18 cellular contexts compared by ENCODE assay signal in the genomic region with DNA sequence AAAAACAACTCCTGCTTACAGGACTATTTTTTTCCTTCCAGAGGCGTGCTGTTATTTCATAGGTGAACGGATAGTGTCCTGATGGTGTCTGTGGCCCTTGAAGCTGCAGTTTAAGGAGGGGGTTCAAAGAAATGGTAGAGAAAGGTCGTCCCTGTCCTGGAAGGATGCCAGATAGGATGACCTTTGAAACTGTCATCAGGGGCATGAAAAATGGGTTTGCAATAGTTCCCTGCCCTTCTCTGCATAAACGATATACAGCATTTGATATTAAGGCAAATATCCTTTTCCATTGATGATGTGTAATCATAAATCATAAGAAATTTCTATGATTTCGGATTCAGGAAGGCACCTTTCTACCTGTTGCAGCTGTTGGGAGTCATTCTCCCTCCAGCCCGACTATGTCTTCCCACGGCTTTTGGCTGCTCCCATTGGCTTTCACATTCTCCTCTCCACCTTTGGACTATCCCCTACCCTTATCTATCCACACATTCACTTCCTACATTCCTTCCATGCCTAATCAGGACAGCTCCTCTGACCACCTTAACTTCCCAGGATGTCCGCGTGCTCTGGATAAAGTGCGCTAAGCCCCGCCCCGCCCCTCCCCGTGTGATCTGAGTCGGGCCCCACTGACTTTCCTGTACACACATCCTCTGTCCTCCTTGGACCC.
"Had no signal": no experiment of that assay in that cellular context is flagged by ENCODE, and none has a peak within 500 bp of the region (broad histone marks: within the 10 kb centered on the region; RNA-seq: fewer than 3 reads in every experiment).

No MANE protein-coding gene starts in this region.

- H3K9me3 Mint-ChIP-seq: activated naive CD4-positive, alpha-beta T cell treated with anti-CD3 and anti-CD28 coated beads, Interleukin-2, amount 10 ng/mL, durations not matched to agents 7 days and 5 days; activated T-helper 2 cell treated with anti-CD3 and anti-CD28 coated beads, Interferon-gamma antibody, Interleukin-2, Interleukin-4, amounts not matched to agents 10 μg/mL and 5 μg/mL and 100 μg/mL, durations not matched to agents 14 hours and 24 hours and 36 hours; naive thymus-derived CD4-positive, alpha-beta T cell; stimulated activated naive B cell treated with anti-CD40 and anti-IgM and Interleukin-4, amounts not matched to agents 10 μg/mL and 1 μg/mL and 100 μg/mL, for 72 hours had no signal

- H3K27me3 Mint-ChIP-seq: activated naive CD4-positive, alpha-beta T cell treated with anti-CD3 and anti-CD28 coated beads, Interleukin-2, amount 10 ng/mL, durations not matched to agents 7 days and 5 days; naive thymus-derived CD4-positive, alpha-beta T cell; stimulated activated naive B cell treated with anti-CD40 and anti-IgM and Interleukin-4, amounts not matched to agents 10 μg/mL and 1 μg/mL and 100 μg/mL, for 72 hours had no signal

- ATAC-seq: left colon; naive thymus-derived CD4-positive, alpha-beta T cell; stimulated activated naive B cell treated with anti-CD40 and anti-IgM and Interleukin-4, amounts not matched to agents 10 μg/mL and 1 μg/mL and 100 μg/mL, for 72 hours had no signal

- H3K4me1 ChIP-seq: ascending aorta, tibial artery, uterus had no signal

- DNase-seq: activated CD4-positive, alpha-beta T cell treated with anti-CD3 and anti-CD28 coated beads for 1 hour; activated CD4-positive, alpha-beta T cell treated with anti-CD3 and anti-CD28 coated beads, Interleukin-2, amount 50 U/mL, for 4 hours; activated naive CD4-positive, alpha-beta T cell treated with anti-CD3 and anti-CD28 coated beads, Interleukin-2, amount 10 ng/mL, durations not matched to agents 7 days and 5 days; activated T-cell treated with anti-CD3 and anti-CD28 coated beads, Interleukin-2, amount 50 U/mL, for 1 hour; foreskin fibroblast; left colon; mammary epithelial cell; naive thymus-derived CD4-positive, alpha-beta T cell; pancreas; stimulated activated CD4-positive, alpha-beta T cell treated with anti-CD3 and anti-CD28 coated beads, Interleukin-2, amount 100 ng/mL, for 48 hours; stimulated activated naive B cell treated with anti-CD40 and anti-IgM and Interleukin-4, amounts not matched to agents 10 μg/mL and 1 μg/mL and 100 μg/mL, for 72 hours; T-helper 1 cell; T1000; tibial artery; uterus had no signal

- H3K36me3 Mint-ChIP-seq: activated naive CD4-positive, alpha-beta T cell treated with anti-CD3 and anti-CD28 coated beads, Interleukin-2, amount 10 ng/mL, durations not matched to agents 7 days and 5 days; stimulated activated naive B cell treated with anti-CD40 and anti-IgM and Interleukin-4, amounts not matched to agents 10 μg/mL and 1 μg/mL and 100 μg/mL, for 72 hours had no signal

- H3K4me3 Mint-ChIP-seq: activated naive CD4-positive, alpha-beta T cell treated with anti-CD3 and anti-CD28 coated beads, Interleukin-2, amount 10 ng/mL, durations not matched to agents 7 days and 5 days; naive thymus-derived CD4-positive, alpha-beta T cell; stimulated activated naive B cell treated with anti-CD40 and anti-IgM and Interleukin-4, amounts not matched to agents 10 μg/mL and 1 μg/mL and 100 μg/mL, for 72 hours had no signal

- H3K4me1 Mint-ChIP-seq: activated naive CD4-positive, alpha-beta T cell treated with anti-CD3 and anti-CD28 coated beads, Interleukin-2, amount 10 ng/mL, durations not matched to agents 7 days and 5 days; stimulated activated naive B cell treated with anti-CD40 and anti-IgM and Interleukin-4, amounts not matched to agents 10 μg/mL and 1 μg/mL and 100 μg/mL, for 72 hours had no signal

- H3K36me3 ChIP-seq: ascending aorta, pancreas, tibial artery, uterus had no signal

- H3K4me3 ChIP-seq: ascending aorta, pancreas, tibial artery, uterus had no signal

- H3K9me3 ChIP-seq: ascending aorta, pancreas, tibial artery, uterus had no signal

- FAIRE-seq: colon, pancreas had no signal

- H3K27ac Mint-ChIP-seq: activated naive CD4-positive, alpha-beta T cell treated with anti-CD3 and anti-CD28 coated beads, Interleukin-2, amount 10 ng/mL, durations not matched to agents 7 days and 5 days; activated T-helper 2 cell treated with anti-CD3 and anti-CD28 coated beads, Interferon-gamma antibody, Interleukin-2, Interleukin-4, amounts not matched to agents 10 μg/mL and 5 μg/mL and 100 μg/mL, durations not matched to agents 14 hours and 24 hours and 36 hours; naive thymus-derived CD4-positive, alpha-beta T cell; stimulated activated naive B cell treated with anti-CD40 and anti-IgM and Interleukin-4, amounts not matched to agents 10 μg/mL and 1 μg/mL and 100 μg/mL, for 72 hours had no signal

- H3K27me3 ChIP-seq: ascending aorta, pancreas, tibial artery, uterus had no signal

- H3K27ac ChIP-seq: ascending aorta, pancreas, tibial artery, uterus had no signal
